In genomic region chr16:68396481-68396880, GRCh38 we compare ENCODE assay signal across 8 cellular contexts. TPM values are rescaled to one million over a fixed set of nuclear protein-coding genes. Genes with fewer than 3 reads are reported as not detected.
DNase-seq lines count a peak whose midpoint lies in the region; ATAC-seq and TF ChIP-seq lines count a peak whose summit lies in the region.

No MANE protein-coding gene starts in this region.

- H3K27me3 ChIP-seq in right atrium auricular region, result no peaks in the 10 kb centered on the region

- H3K27ac ChIP-seq in right atrium auricular region, result no peak overlapping the region

- H3K9me3 ChIP-seq in right atrium auricular region, result no peaks in the 10 kb centered on the region

- no peak for ATAC-seq in Right ventricle myocardium inferior
- peak; percentile 52 for ATAC-seq in activated naive CD8-positive, alpha-beta T cell treated with anti-CD3 and anti-CD28 coated beads, Interleukin-2, amount 50 U/mL, for 24 hours

- H3K4me3 ChIP-seq in right atrium auricular region, result no peak overlapping the region

- intact Hi-C loops in Right ventricle myocardium inferior (cut with DNase I), result loop anchor here (5.0 kb wide), 1 partner anchor 116 kb away; no protein-coding TSS in a partner anchor

- H3K9me3 Mint-ChIP-seq in activated naive CD8-positive, alpha-beta T cell treated with anti-CD3 and anti-CD28 coated beads, Interleukin-2, amount 50 U/mL, for 24 hours, result no peaks in the 10 kb centered on the region

- H3K27ac Mint-ChIP-seq in activated naive CD8-positive, alpha-beta T cell treated with anti-CD3 and anti-CD28 coated beads, Interleukin-2, amount 50 U/mL, for 24 hours, result no peak overlapping the region

- no peak overlapping the region for H3K4me3 Mint-ChIP-seq in activated naive CD8-positive, alpha-beta T cell treated with anti-CD3 and anti-CD28 coated beads, Interleukin-2, amount 50 U/mL, for 24 hours

- TF ChIP-seq CTCF in right atrium auricular region (IDR thresholded peaks at IDR 0.05), result peak in 1 of 2 donors; percentile 63

- no peaks in the 10 kb centered on the region for H3K36me3 ChIP-seq in right atrium auricular region

- H3K4me1 Mint-ChIP-seq in activated naive CD8-positive, alpha-beta T cell treated with anti-CD3 and anti-CD28 coated beads, Interleukin-2, amount 50 U/mL, for 24 hours, result peaks cover 9% of the 10 kb centered on the region

- no peaks in the 10 kb centered on the region for H3K4me1 ChIP-seq in right atrium auricular region

- no peaks in the 10 kb centered on the region for H3K27me3 Mint-ChIP-seq in activated naive CD8-positive, alpha-beta T cell treated with anti-CD3 and anti-CD28 coated beads, Interleukin-2, amount 50 U/mL, for 24 hours

- no peaks in the 10 kb centered on the region for H3K36me3 Mint-ChIP-seq in activated naive CD8-positive, alpha-beta T cell treated with anti-CD3 and anti-CD28 coated beads, Interleukin-2, amount 50 U/mL, for 24 hours (ENCODE audit: low read depth)

- DNase-seq in Right ventricle myocardium inferior (ENCODE audit: missing footprints), result peak; percentile 30
- DNase-seq in right atrium auricular region (ENCODE audit: low spot score), result no peak
- DNase-seq in OCI-M1 (lab: John Stamatoyannopoulos, UW), result peak; percentile 62
- peak; percentile 20 for DNase-seq in activated naive CD8-positive, alpha-beta T cell treated with anti-CD3 and anti-CD28 coated beads, Interleukin-2, amount 50 U/mL, for 24 hours
- DNase-seq in kidney tubule cell (ENCODE audit: low spot score), result peak; percentile 48
- DNase-seq in stimulated activated CD8-positive, alpha-beta memory T cell treated with anti-CD3 and anti-CD28 coated beads, Interleukin-7, amount 100 ng/mL, for 1 hour (ENCODE audit: low read depth in 2 of 2), result peak; percentile 8 to 31
- DNase-seq in occipital lobe (lab: John Stamatoyannopoulos, UW), result no peak
- DNase-seq in SK-N-DZ (ENCODE audit: low spot score), result no peak

RNA-seq across cellular contexts. Expression of gene SMPD3, which starts 51.8 kb away (rescaled TPM):
- total RNA-seq in Right ventricle myocardium inferior, result 0.38 TPM
- total RNA-seq in right atrium auricular region, result 1 to 10 TPM; 3.0 to 4.4 TPM
- 67.2 TPM for total RNA-seq in occipital lobe
- polyA plus RNA-seq in SK-N-DZ (2014; cell fraction: cytosol; rRNA removed), result 10.4 and 13.0 TPM in 2 replicates
- polyA plus RNA-seq in SK-N-DZ (2014; cell fraction: nucleus; rRNA removed), result 16.0 and 20.8 TPM in 2 replicates

Comparison
In these comparisons a context has a peak if more than half of its experiments do, and no peak if none do; other contexts are left out.
1. DNase-seq: peak in Right ventricle myocardium inferior (single experiment), OCI-M1 (single experiment), activated naive CD8-positive, alpha-beta T cell treated with anti-CD3 and anti-CD28 coated beads, Interleukin-2, amount 50 U/mL, for 24 hours (single experiment), kidney tubule cell (single experiment) and stimulated activated CD8-positive, alpha-beta memory T cell treated with anti-CD3 and anti-CD28 coated beads, Interleukin-7, amount 100 ng/mL, for 1 hour (2 of 2); none in right atrium auricular region (single experiment), occipital lobe (single experiment) and SK-N-DZ (single experiment).
2. RNA of gene SMPD3, which starts 51.8 kb away (total RNA-seq): 67.2 TPM in occipital lobe (single experiment); 3.0 to 4.4 TPM in right atrium auricular region and 0.38 TPM in Right ventricle myocardium inferior (single experiment); every median in the first group is over 10 times any median in the second.